In the genomic region with DNA sequence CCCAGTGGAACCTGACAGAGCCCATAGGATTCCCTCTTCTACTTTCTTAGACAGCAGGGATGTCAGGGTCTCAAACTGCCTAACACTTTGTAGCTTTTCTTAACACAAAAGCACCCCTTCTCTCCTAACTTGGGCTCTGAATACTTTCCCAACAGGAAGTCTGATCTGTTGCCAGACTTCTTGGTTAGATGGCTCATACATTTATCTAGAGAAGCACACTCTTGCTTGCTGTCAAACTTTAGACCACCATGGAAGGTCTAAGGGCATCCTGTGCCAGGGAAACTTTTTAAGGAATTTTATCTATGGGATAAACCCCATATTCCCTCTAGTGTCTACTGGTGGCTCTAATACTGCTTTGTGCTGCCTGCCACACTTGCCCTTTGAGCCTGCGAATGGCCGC, we compare ENCODE assay signal across 18 cellular contexts.
"Had no signal": no experiment of that assay in that cellular context is flagged by ENCODE, and none has a peak within 500 bp of the region (broad histone marks: within the 10 kb centered on the region; RNA-seq: fewer than 3 reads in every experiment).

No MANE protein-coding gene starts in this region.

- H3K4me3 ChIP-seq: hepatocyte, lower lobe of right lung, prostate gland, right atrium auricular region, stomach, vagina had no signal

- DNase-seq: activated B cell treated with CpG ODN at 0.5 μM for 24 hours; activated CD4-positive, alpha-beta T cell treated with anti-CD3 and anti-CD28 coated beads for 4 hours; activated naive CD8-positive, alpha-beta T cell treated with anti-CD3 and anti-CD28 coated beads, Interleukin-2, amount 10 ng/mL, durations not matched to agents 7 days and 5 days; amygdala; effector memory CD8-positive, alpha-beta T cell; foreskin keratinocyte; islet precursor cell; lower lobe of right lung; nucleus accumbens; stomach; trophoblast cell had no signal

- H3K4me3 Mint-ChIP-seq: activated B cell treated with CpG ODN at 0.5 μM for 24 hours; activated naive CD8-positive, alpha-beta T cell treated with anti-CD3 and anti-CD28 coated beads, Interleukin-2, amount 10 ng/mL, durations not matched to agents 7 days and 5 days; activated T-helper 1 cell treated with anti-CD3 and anti-CD28 coated beads, Interleukin-12 subunit alpha, Interleukin-12 subunit beta, Interleukin-2, Interleukin-4 antibody, amounts not matched to agents 30 ng/mL and 10 ng/mL and 1 ng/mL, durations not matched to agents 14 hours and 24 hours and 36 hours; effector memory CD8-positive, alpha-beta T cell; mesothelial cell of epicardium; natural killer cell treated with Interleukin-12 subunit alpha and Interleukin-12 subunit beta and Interleukin-15 and Interleukin-18, amount 100 ng/mL, for 72 hours had no signal

- H3K9me3 ChIP-seq: lower lobe of right lung, prostate gland, right atrium auricular region, stomach, vagina had no signal

- ATAC-seq: effector memory CD8-positive, alpha-beta T cell; foreskin keratinocyte; lower lobe of right lung; natural killer cell treated with Interleukin-12 subunit alpha and Interleukin-12 subunit beta and Interleukin-15 and Interleukin-18, amount 100 ng/mL, for 72 hours had no signal

- H3K27me3 Mint-ChIP-seq: activated B cell treated with CpG ODN at 0.5 μM for 24 hours; activated naive CD8-positive, alpha-beta T cell treated with anti-CD3 and anti-CD28 coated beads, Interleukin-2, amount 10 ng/mL, durations not matched to agents 7 days and 5 days; effector memory CD8-positive, alpha-beta T cell; natural killer cell treated with Interleukin-12 subunit alpha and Interleukin-12 subunit beta and Interleukin-15 and Interleukin-18, amount 100 ng/mL, for 72 hours had no signal

- H3K4me2 ChIP-seq: hepatocyte had no signal

- H3K9me3 Mint-ChIP-seq: activated B cell treated with CpG ODN at 0.5 μM for 24 hours; activated naive CD8-positive, alpha-beta T cell treated with anti-CD3 and anti-CD28 coated beads, Interleukin-2, amount 10 ng/mL, durations not matched to agents 7 days and 5 days; activated T-helper 1 cell treated with anti-CD3 and anti-CD28 coated beads, Interleukin-12 subunit alpha, Interleukin-12 subunit beta, Interleukin-2, Interleukin-4 antibody, amounts not matched to agents 30 ng/mL and 10 ng/mL and 1 ng/mL, durations not matched to agents 14 hours and 24 hours and 36 hours; effector memory CD8-positive, alpha-beta T cell; mesothelial cell of epicardium; natural killer cell treated with Interleukin-12 subunit alpha and Interleukin-12 subunit beta and Interleukin-15 and Interleukin-18, amount 100 ng/mL, for 72 hours had no signal

- H3K27me3 ChIP-seq: foreskin keratinocyte, hepatocyte, right atrium auricular region, stomach, vagina had no signal

- H3K4me1 ChIP-seq: foreskin keratinocyte, prostate gland had no signal

- H3K27ac ChIP-seq: foreskin keratinocyte, hepatocyte, lower lobe of right lung, prostate gland, right atrium auricular region, stomach, vagina had no signal

- H2AFZ ChIP-seq: hepatocyte had no signal

- H3K27ac Mint-ChIP-seq: activated B cell treated with CpG ODN at 0.5 μM for 24 hours; activated T-helper 1 cell treated with anti-CD3 and anti-CD28 coated beads, Interleukin-12 subunit alpha, Interleukin-12 subunit beta, Interleukin-2, Interleukin-4 antibody, amounts not matched to agents 30 ng/mL and 10 ng/mL and 1 ng/mL, durations not matched to agents 14 hours and 24 hours and 36 hours had no signal

- H3K36me3 ChIP-seq: prostate gland had no signal
